Comparison of ENCODE assay signal across 8 cellular contexts in the genomic region with DNA sequence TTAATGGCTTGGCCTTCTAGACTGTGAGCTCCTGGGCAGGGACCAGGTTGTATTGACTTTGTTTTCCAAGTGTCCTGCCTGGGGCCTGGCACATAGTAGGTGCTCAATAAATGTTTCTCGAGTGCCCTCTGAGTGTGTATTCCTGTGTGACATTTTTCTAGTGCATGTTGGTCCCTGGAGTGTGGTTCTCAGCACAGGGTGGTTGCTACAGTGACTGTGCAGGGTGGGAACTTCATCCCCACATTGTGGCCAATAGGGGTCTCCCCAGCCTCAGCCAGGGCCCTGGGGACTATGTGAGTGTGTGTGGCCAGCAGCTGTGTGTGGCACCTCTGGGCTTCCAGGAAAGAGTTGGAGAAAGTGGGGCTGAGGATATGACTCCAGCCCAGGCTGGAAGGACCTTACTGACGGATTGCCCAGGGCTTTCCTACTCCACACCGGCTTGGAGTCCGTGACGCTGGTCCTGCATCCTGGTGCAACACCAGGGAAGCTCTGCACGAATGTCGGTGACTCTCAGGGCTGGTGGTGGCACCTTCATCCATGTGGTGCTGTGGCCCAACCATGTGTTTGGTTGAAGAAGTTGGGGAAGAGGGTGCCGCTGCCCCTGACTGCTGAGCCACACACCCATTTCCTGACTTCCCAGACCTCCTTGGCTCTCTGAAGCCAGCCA. TPM values are rescaled to one million over a fixed set of nuclear protein-coding genes. Genes with fewer than 3 reads are reported as not detected.
A peak's percentile ranks its signal among the peaks of the same experiment; 100 is the strongest.
DNase-seq lines count a peak whose midpoint lies in the region; ATAC-seq and TF ChIP-seq lines count a peak whose summit lies in the region.

No MANE protein-coding gene starts in this region.

- no peaks in the 10 kb centered on the region; the same call in 1 of the 2 replicates for H3K27me3 Mint-ChIP-seq in WTC11 (ENCODE audit: low read depth)
- no peaks in the 10 kb centered on the region for H3K27me3 Mint-ChIP-seq in CD4-positive, alpha-beta memory T cell

- no peaks in the 10 kb centered on the region for H3K9me3 Mint-ChIP-seq in WTC11
- H3K9me3 Mint-ChIP-seq in CD4-positive, alpha-beta memory T cell = no peaks in the 10 kb centered on the region

- H3K4me3 ChIP-seq in HFF-Myc (replicated peaks; ENCODE audit: low read depth, low read length) = no peak overlapping the region
- no peak overlapping the region for H3K4me3 ChIP-seq in CD4-positive, alpha-beta memory T cell (ENCODE audit: low read length in 2 of 2)
- H3K4me3 ChIP-seq in effector memory CD4-positive, alpha-beta T cell (ENCODE audit: insufficient read depth, low read depth, low read length, poor library complexity, severe bottlenecking) = no peak overlapping the region

- DNase-seq in DMS114 treated with DMSO at 0.1 percent for 48 hours (lab: John Stamatoyannopoulos, UW; ENCODE audit: unreplicated experiment) = peak; percentile 30
- peak; percentile 35 for DNase-seq in HFF-Myc (ENCODE audit: extremely low read depth, low read depth)
- peak; percentile 62 for DNase-seq in WTC11 (ENCODE audit: low spot score)
- peak; percentile 82 for DNase-seq in left kidney (ENCODE audit: low read depth, low spot score)
- no peak for DNase-seq in CD4-positive, alpha-beta memory T cell
- DNase-seq in SHP77 treated with DMSO at 0.1 percent for 48 hours (lab: John Stamatoyannopoulos, UW) = no peak
- DNase-seq in effector memory CD4-positive, alpha-beta T cell = no peak

- H3K27me3 ChIP-seq in CD4-positive, alpha-beta memory T cell (ENCODE audit: insufficient read depth, low read length) = no peaks in the 10 kb centered on the region
- H3K27me3 ChIP-seq in effector memory CD4-positive, alpha-beta T cell (replicated peaks; ENCODE audit: control insufficient read depth, insufficient read depth, low read length, poor library complexity, severe bottlenecking) = no peaks in the 10 kb centered on the region

- ATAC-seq in WTC11 = peak; percentile 87
- no peak for ATAC-seq in GM18502 (IDR thresholded peaks at IDR 0.05; ENCODE audit: poor library complexity, unreplicated experiment)

- TF ChIP-seq CTCF in HFF-Myc (IDR thresholded peaks at IDR 0.05; ENCODE audit: low read depth, low read length, missing control alignments) (peak; percentile 65), WTC11 (IDR thresholded peaks at IDR 0.05) (no peak)

- peaks cover 14% of the 10 kb centered on the region for H3K36me3 Mint-ChIP-seq in WTC11
- peaks cover 5 to 7% of the 10 kb centered on the region in 2 donors for H3K36me3 Mint-ChIP-seq in CD4-positive, alpha-beta memory T cell

- CTCF ChIA-PET in WTC11 (lab: Charles Lee) = interaction anchor here (0.5 to 1.9 kb wide), 19 partner anchors 9 to 318 kb away, joined by 3 to 16 read pairs (median 5); partner anchors contain the start of genes MARK2 and NAA40
- CTCF ChIA-PET in CD4-positive, alpha-beta memory T cell (lab: Charles Lee; ENCODE audit: partially characterized antibody) = interaction anchor here (0.7 to 12.0 kb wide), 2 partner anchors 119 to 471 kb away, joined by 3 to 337 read pairs; no protein-coding TSS in a partner anchor

- intact Hi-C loops in CD4-positive, alpha-beta memory T cell (cut with micrococcal nuclease) = no loop called here

- no peaks in the 10 kb centered on the region for H3K4me1 ChIP-seq in CD4-positive, alpha-beta memory T cell (ENCODE audit: insufficient read depth, low read length)
- H3K4me1 ChIP-seq in effector memory CD4-positive, alpha-beta T cell (ENCODE audit: control insufficient read depth, insufficient read depth, low read length, poor library complexity, severe bottlenecking) = no peaks in the 10 kb centered on the region

- H3K9me3 ChIP-seq in CD4-positive, alpha-beta memory T cell (ENCODE audit: control insufficient read depth in 1 of 2, low read length in 2 of 2) = no peaks in the 10 kb centered on the region
- no peaks in the 10 kb centered on the region for H3K9me3 ChIP-seq in effector memory CD4-positive, alpha-beta T cell (ENCODE audit: control insufficient read depth, low read length)

- no peak overlapping the region for H3K4me3 Mint-ChIP-seq in WTC11
- H3K4me3 Mint-ChIP-seq in CD4-positive, alpha-beta memory T cell = no peak overlapping the region

- H3K4me1 Mint-ChIP-seq in WTC11 = peaks cover 30% of the 10 kb centered on the region
- peaks cover 0 to 1% (median 0%) of the 10 kb centered on the region in 4 donors for H3K4me1 Mint-ChIP-seq in CD4-positive, alpha-beta memory T cell

- H3K27ac Mint-ChIP-seq in WTC11 = peak overlapping the region; percentile 47; the same call in 1 of the 2 replicates
- H3K27ac Mint-ChIP-seq in CD4-positive, alpha-beta memory T cell = peak overlapping the region in 1 of 7 donors; percentile 17

- POLR2A ChIA-PET in WTC11 (lab: Charles Lee) = interaction anchor here (0.5 to 0.6 kb wide), 4 partner anchors 61 to 169 kb away, joined by 3 to 5 read pairs (median 3); partner anchors contain the start of gene ZFTA
- POLR2A ChIA-PET in CD4-positive, alpha-beta memory T cell (lab: Charles Lee; ENCODE audit: partially characterized antibody) = no interaction called here

- no peak overlapping the region for H3K27ac ChIP-seq in CD4-positive, alpha-beta memory T cell (ENCODE audit: low read depth, low read length)
- no peak overlapping the region for H3K27ac ChIP-seq in effector memory CD4-positive, alpha-beta T cell (ENCODE audit: insufficient read depth, low read length, poor library complexity, severe bottlenecking)

- H3K36me3 ChIP-seq in CD4-positive, alpha-beta memory T cell (ENCODE audit: insufficient read depth, low read length) = no peaks in the 10 kb centered on the region
- H3K36me3 ChIP-seq in effector memory CD4-positive, alpha-beta T cell (ENCODE audit: control insufficient read depth, insufficient read depth, low read length) = no peaks in the 10 kb centered on the region

TF ChIP-seq in WTC11, 78 proteins besides CTCF, POLR2A, EP300 and RAD21:
- no peak for TF ChIP-seq ZNF138 (CRISPR knock-in tag; conservative IDR thresholded peaks at IDR 0.05)
- 0 out of 2 replicates have a peak, but pooled peaks have one; percentile 49 for TF ChIP-seq FOXP1 (CRISPR knock-in tag; IDR thresholded peaks at IDR 0.05; ENCODE audit: borderline replicate concordance)

RNA-seq across cellular contexts. Expression of gene MARK2, which starts 9.0 kb away (rescaled TPM):
- 50.8 to 57.4 TPM (median 51.4 TPM) in 3 replicates for total RNA-seq in WTC11 (2021)
- 10 to 100 TPM; 60.4 to 68.0 TPM for total RNA-seq in CD4-positive, alpha-beta memory T cell
- 10 to 100 TPM; 25.1 to 60.3 TPM for polyA plus RNA-seq in CD4-positive, alpha-beta memory T cell

RNA-seq across cellular contexts. Expression of gene SPINDOC, which starts 16.7 kb away (rescaled TPM):
- total RNA-seq in WTC11 (2021) = 93.8 to 108 TPM (median 106 TPM) in 3 replicates
- 10 to 100 TPM; 12.0 to 14.8 TPM for total RNA-seq in CD4-positive, alpha-beta memory T cell
- under 1 TPM; 0.63 to 0.95 TPM for polyA plus RNA-seq in CD4-positive, alpha-beta memory T cell

Comparison
In these comparisons a context has a peak if more than half of its experiments do, and no peak if none do; other contexts are left out.
1. DNase-seq: peak in DMS114 treated with DMSO at 0.1 percent for 48 hours (single experiment), HFF-Myc (single experiment), WTC11 (single experiment) and left kidney (single experiment); none in CD4-positive, alpha-beta memory T cell (0 of 5), SHP77 treated with DMSO at 0.1 percent for 48 hours (single experiment) and effector memory CD4-positive, alpha-beta T cell (0 of 3).